12 cellular contexts compared by ENCODE assay signal in genomic region chr10:61452229-61452651, GRCh38. TPM values are rescaled to one million over a fixed set of nuclear protein-coding genes. Genes with fewer than 3 reads are reported as not detected.
DNase-seq lines count a peak whose midpoint lies in the region; ATAC-seq, FAIRE-seq and TF ChIP-seq lines count a peak whose summit lies in the region.
"Had no signal": no experiment of that assay in that cellular context is flagged by ENCODE, and none has a peak within 500 bp of the region (broad histone marks: within the 10 kb centered on the region; RNA-seq: fewer than 3 reads in every experiment).

No MANE protein-coding gene starts in this region.

- H3K4me1 ChIP-seq in DND-41 (ENCODE audit: insufficient read depth, low read length) (peaks cover 11% of the 10 kb centered on the region), Panc1 (ENCODE audit: control insufficient read depth, insufficient read depth, low read length) (peaks cover 38% of the 10 kb centered on the region), right atrium auricular region (peaks cover 0 to 25% of the 10 kb centered on the region in 2 donors), prostate gland (replicated peaks) (no peaks in the 10 kb centered on the region)

- H3K36me3 ChIP-seq in DND-41 (ENCODE audit: insufficient read depth, low read length), result no peaks in the 10 kb centered on the region
- no peaks in the 10 kb centered on the region for H3K36me3 ChIP-seq in Panc1 (ENCODE audit: control insufficient read depth, insufficient read depth, low read length)
- no peaks in the 10 kb centered on the region for H3K36me3 ChIP-seq in right atrium auricular region
- H3K36me3 ChIP-seq in prostate gland, result no peaks in the 10 kb centered on the region

- POLR2A ChIA-PET in Panc1 (lab: Charles Lee), result no interaction called here

- CTCF ChIA-PET in Panc1 (lab: Charles Lee), result no interaction called here

- BruUV-seq in Panc1 (replicated peaks; lab: Mats Ljungman, UMichigan), result no TSS peak

- H3K4me3 ChIP-seq in DND-41 (ENCODE audit: low read depth in 1 of 2, low read length in 2 of 2) (peak overlapping the region in 1 of 2 experiments; percentile 47; a peak in 2 of 4 replicates), Panc1 (ENCODE audit: low read depth in 2 of 2, low read length in 2 of 2) (peak overlapping the region; percentile 68 to 78), right atrium auricular region (peak overlapping the region; percentile 30 to 54), prostate gland (peak overlapping the region; percentile 46 to 49)
- H3K4me3 ChIP-seq: GM12878 had no signal

- in situ Hi-C loops in Panc1 (cut with HindIII; ENCODE audit: low pct_unique_long_range_greater_than_20kb, low sequenced_read_pairs), result no loop called here

- TF ChIP-seq POLR2A in prostate gland (IDR thresholded peaks at IDR 0.05), result no peak

- 4% methylated on average over 24 of the region's 24 CpGs for WGBS in prostate gland

- no peaks in the 10 kb centered on the region for H3K79me2 ChIP-seq in DND-41 (ENCODE audit: insufficient read depth, low read length)

- H2AFZ ChIP-seq in DND-41 (ENCODE audit: low read depth, low read length), result peak overlapping the region; percentile 10

- ATAC-seq in DND-41 (ENCODE audit: insufficient read depth, low read depth) (peak; percentile 68), Panc1 (peak; percentile 52), GM21515 (IDR thresholded peaks at IDR 0.05; ENCODE audit: unreplicated experiment) (no peak), HG03342 (IDR thresholded peaks at IDR 0.05; ENCODE audit: unreplicated experiment) (no peak)
- ATAC-seq: activated CD8-positive, alpha-beta memory T cell treated with anti-CD3 and anti-CD28 coated beads, Interleukin-2, amount 10 ng/mL, durations not matched to agents 7 days and 5 days; GM12878 had no signal

- H3K27ac ChIP-seq in DND-41 (ENCODE audit: low read length) (peak overlapping the region; percentile 9; the same call in 1 of the 2 replicates), Panc1 (ENCODE audit: low read length) (peak overlapping the region; percentile 87), right atrium auricular region (no peak overlapping the region), prostate gland (peak overlapping the region; percentile 48 to 68)

- H4K20me1 ChIP-seq in DND-41 (ENCODE audit: insufficient read depth, low read length), result no peaks in the 10 kb centered on the region

- DNase-seq in DND-41 (peak; percentile 67), Panc1 (ENCODE audit: low read depth, low spot score) (no peak), right atrium auricular region (ENCODE audit: low spot score) (no peak), prostate gland (ENCODE audit: low spot score) (peak; percentile 15), AG08396 (ENCODE audit: low spot score) (no peak), D721Med (ENCODE audit: insufficient read length, low spot score) (no peak)
- DNase-seq: activated CD8-positive, alpha-beta memory T cell treated with anti-CD3 and anti-CD28 coated beads, Interleukin-2, amount 10 ng/mL, durations not matched to agents 7 days and 5 days; kidney glomerular epithelial cell; NCI-H82 had no signal

- FAIRE-seq in D721Med (lab: Jason Lieb, UNC), result no peak
- FAIRE-seq: GM12878 had no signal

- no peak for TF ChIP-seq CTCF in DND-41 (IDR thresholded peaks at IDR 0.05; ENCODE audit: borderline replicate concordance, extremely low read depth, low read length, poor library complexity, severe bottlenecking)
- no peak for TF ChIP-seq CTCF in Panc1 (IDR thresholded peaks at IDR 0.05)
- TF ChIP-seq CTCF in right atrium auricular region (IDR thresholded peaks at IDR 0.05), result no peak
- TF ChIP-seq CTCF in prostate gland (IDR thresholded peaks at IDR 0.05), result no peak
- no peak for TF ChIP-seq CTCF in D721Med (IDR thresholded peaks at IDR 0.05; ENCODE audit: insufficient read depth, missing control alignments)

- intact Hi-C loops in Panc1 (cut with micrococcal nuclease; ENCODE audit: unreplicated experiment), result no loop called here
- intact Hi-C loops in prostate gland (cut with DNase I), result no loop called here

- no peaks in the 10 kb centered on the region for H3K27me3 ChIP-seq in DND-41 (ENCODE audit: insufficient read depth, low read length, poor library complexity)
- no peaks in the 10 kb centered on the region for H3K27me3 ChIP-seq in Panc1 (ENCODE audit: control insufficient read depth, insufficient read depth, low read length)
- peaks cover 3 to 7% of the 10 kb centered on the region in 2 donors for H3K27me3 ChIP-seq in right atrium auricular region
- no peaks in the 10 kb centered on the region for H3K27me3 ChIP-seq in prostate gland (replicated peaks; ENCODE audit: insufficient read depth)

- peak overlapping the region; percentile 19; the same call in 1 of the 2 replicates for H3K9ac ChIP-seq in DND-41 (ENCODE audit: low read depth, low read length)

- peak overlapping the region; percentile 54 for H3K4me2 ChIP-seq in DND-41 (ENCODE audit: insufficient read depth, low read length)

- no peaks in the 10 kb centered on the region for H3K9me3 ChIP-seq in DND-41 (ENCODE audit: insufficient read depth, low read length, severe bottlenecking)
- H3K9me3 ChIP-seq in Panc1 (ENCODE audit: control insufficient read depth, insufficient read depth, low read depth, low read length), result no peaks in the 10 kb centered on the region
- no peaks in the 10 kb centered on the region for H3K9me3 ChIP-seq in right atrium auricular region
- H3K9me3 ChIP-seq in prostate gland, result no peaks in the 10 kb centered on the region

RNA-seq across cellular contexts. Expression of gene TMEM26, which starts 0.9 kb away (rescaled TPM):
- total RNA-seq in Panc1 (2021; ENCODE audit: unreplicated experiment), result 14.3 TPM
- polyA plus RNA-seq in Panc1 (2012; ENCODE audit: insufficient read length), result 6.2 TPM
- under 1 TPM; 0.08 to 0.11 TPM for total RNA-seq in right atrium auricular region
- 10 to 100 TPM in 1 of 2 donors, 1 to 10 TPM in 1; 3.7 to 11.6 TPM for total RNA-seq in prostate gland
- total RNA-seq: activated CD8-positive, alpha-beta memory T cell treated with anti-CD3 and anti-CD28 coated beads, Interleukin-2, amount 10 ng/mL, durations not matched to agents 7 days and 5 days; GM12878 had no signal
- polyA plus RNA-seq: GM12878 had no signal

Comparison
In these comparisons a context has a peak if more than half of its experiments do, and no peak if none do; other contexts are left out.
1. ATAC-seq: peak in DND-41 (single experiment) and Panc1 (single experiment); none in GM21515 (single experiment) and HG03342 (single experiment).
2. DNase-seq: peak in DND-41 (single experiment) and prostate gland (single experiment); none in Panc1 (single experiment), right atrium auricular region (single experiment), AG08396 (single experiment) and D721Med (single experiment).
3. H3K27ac ChIP-seq: peak in DND-41 (single experiment), Panc1 (single experiment) and prostate gland (2 of 2); none in right atrium auricular region (0 of 2).
4. RNA of gene TMEM26, which starts 0.9 kb away (total RNA-seq): 14.3 TPM in Panc1 (single experiment) and 3.7 to 11.6 TPM in prostate gland; 0.08 to 0.11 TPM in right atrium auricular region; every median in the first group is over 4 times any median in the second.